7 cellular contexts compared by ENCODE assay signal in the genomic region with DNA sequence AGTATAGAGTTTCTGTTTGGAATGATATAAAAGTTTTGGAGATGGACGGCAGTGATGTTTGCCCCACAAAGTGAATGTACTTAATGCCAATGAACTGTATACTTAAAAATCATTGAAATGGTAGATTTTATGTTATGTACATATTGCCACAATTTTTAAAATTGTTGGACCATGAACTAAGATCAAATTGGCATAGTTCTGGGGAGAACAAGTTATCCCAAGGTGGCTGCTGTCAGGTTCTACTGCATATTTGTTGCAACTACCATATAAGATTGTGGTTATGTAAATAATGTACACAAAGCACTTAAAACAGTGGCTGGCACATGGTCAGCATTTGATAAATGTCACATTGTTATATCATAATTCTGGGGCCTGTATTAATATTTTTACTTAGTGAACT.
"Had no signal": no experiment of that assay in that cellular context is flagged by ENCODE, and none has a peak within 500 bp of the region (broad histone marks: within the 10 kb centered on the region; RNA-seq: fewer than 3 reads in every experiment).

No MANE protein-coding gene starts in this region.

- DNase-seq: GDM1, GF-D8 had no signal

- H3K4me3 ChIP-seq: GM12878 had no signal

- FAIRE-seq: GM12878, GM12891, GM12892, GM18507, GM19239 had no signal

- ATAC-seq: GM12878 had no signal
